Comparison of ENCODE assay signal across 9 cellular contexts in genomic region chr4:10095296-10095991, GRCh38. TPM values are rescaled to one million over a fixed set of nuclear protein-coding genes. Genes with fewer than 3 reads are reported as not detected.
A peak's percentile ranks its signal among the peaks of the same experiment; 100 is the strongest.
DNase-seq lines count a peak whose midpoint lies in the region.
"Had no signal": no experiment of that assay in that cellular context is flagged by ENCODE, and none has a peak within 500 bp of the region (broad histone marks: within the 10 kb centered on the region; RNA-seq: fewer than 3 reads in every experiment).

No MANE protein-coding gene starts in this region.

- peaks cover 91% of the 10 kb centered on the region for H3K4me1 Mint-ChIP-seq in activated CD4-positive, alpha-beta T cell treated with anti-CD3 and anti-CD28 coated beads, Interleukin-2, amount 10 ng/mL, durations not matched to agents 7 days and 5 days
- peaks cover 93% of the 10 kb centered on the region for H3K4me1 Mint-ChIP-seq in activated CD4-positive, alpha-beta memory T cell treated with anti-CD3 and anti-CD28 coated beads, Interleukin-2, amount 10 ng/mL, durations not matched to agents 7 days and 5 days
- H3K4me1 Mint-ChIP-seq in immature natural killer cell, result peaks cover 97 to 98% of the 10 kb centered on the region in 2 donors

- H3K9me3 Mint-ChIP-seq in activated CD4-positive, alpha-beta T cell treated with anti-CD3 and anti-CD28 coated beads, Interleukin-2, amount 10 ng/mL, durations not matched to agents 7 days and 5 days, result no peaks in the 10 kb centered on the region
- H3K9me3 Mint-ChIP-seq in activated CD4-positive, alpha-beta memory T cell treated with anti-CD3 and anti-CD28 coated beads, Interleukin-2, amount 10 ng/mL, durations not matched to agents 7 days and 5 days, result no peaks in the 10 kb centered on the region
- H3K9me3 Mint-ChIP-seq in immature natural killer cell, result no peaks in the 10 kb centered on the region
- H3K9me3 Mint-ChIP-seq: activated naive CD4-positive, alpha-beta T cell treated with anti-CD3 and anti-CD28 coated beads, Interleukin-2, amount 50 U/mL, for 72 hours had no signal

- peaks cover 85% of the 10 kb centered on the region for H3K36me3 Mint-ChIP-seq in activated CD4-positive, alpha-beta T cell treated with anti-CD3 and anti-CD28 coated beads, Interleukin-2, amount 10 ng/mL, durations not matched to agents 7 days and 5 days (ENCODE audit: low read depth)
- peaks cover 93% of the 10 kb centered on the region for H3K36me3 Mint-ChIP-seq in activated CD4-positive, alpha-beta memory T cell treated with anti-CD3 and anti-CD28 coated beads, Interleukin-2, amount 10 ng/mL, durations not matched to agents 7 days and 5 days (ENCODE audit: low read depth)
- peaks cover 13 to 44% (median 15%) of the 10 kb centered on the region in 3 donors for H3K36me3 Mint-ChIP-seq in immature natural killer cell

- POLR2A ChIA-PET in activated CD4-positive, alpha-beta T cell treated with anti-CD3 and anti-CD28 coated beads, Interleukin-2, amount 10 ng/mL, durations not matched to agents 7 days and 5 days (lab: Charles Lee), result interaction anchor here (0.9 to 1.5 kb wide), 2 partner anchors 13 to 22 kb away, joined by 4 to 11 read pairs; partner anchors contain the start of gene WDR1
- POLR2A ChIA-PET in activated CD4-positive, alpha-beta memory T cell treated with anti-CD3 and anti-CD28 coated beads, Interleukin-2, amount 10 ng/mL, durations not matched to agents 7 days and 5 days (lab: Charles Lee), result interaction anchor here (0.7 to 23.4 kb wide), 9 partner anchors 8 to 270 kb away, joined by 3 to 503 read pairs (median 4); partner anchors contain the start of gene WDR1

- peak overlapping the region; percentile 93 for H3K27ac Mint-ChIP-seq in activated CD4-positive, alpha-beta T cell treated with anti-CD3 and anti-CD28 coated beads, Interleukin-2, amount 10 ng/mL, durations not matched to agents 7 days and 5 days
- H3K27ac Mint-ChIP-seq in activated CD4-positive, alpha-beta memory T cell treated with anti-CD3 and anti-CD28 coated beads, Interleukin-2, amount 10 ng/mL, durations not matched to agents 7 days and 5 days, result peak overlapping the region; percentile 95
- H3K27ac Mint-ChIP-seq in immature natural killer cell, result peak overlapping the region; percentile 93 to 98 (median 97)

- DNase-seq in activated CD4-positive, alpha-beta T cell treated with anti-CD3 and anti-CD28 coated beads, Interleukin-2, amount 10 ng/mL, durations not matched to agents 7 days and 5 days, result no peak
- no peak for DNase-seq in activated CD4-positive, alpha-beta T cell treated with anti-CD3 and anti-CD28 coated beads, Interleukin-2, amount 50 U/mL, for 48 hours
- DNase-seq in activated CD4-positive, alpha-beta memory T cell treated with anti-CD3 and anti-CD28 coated beads, Interleukin-2, amount 10 ng/mL, durations not matched to agents 7 days and 5 days, result peak; percentile 50
- DNase-seq in immature natural killer cell, result peak; percentile 59 to 60 (median 60)
- DNase-seq in NCI-H146 treated with DMSO at 0.1 percent for 48 hours (lab: John Stamatoyannopoulos, UW; ENCODE audit: unreplicated experiment), result no peak
- DNase-seq in GM19240 (ENCODE audit: insufficient read length, low spot score), result no peak
- DNase-seq in OCI-M1 (lab: John Stamatoyannopoulos, UW), result no peak

- H3K27me3 Mint-ChIP-seq in activated CD4-positive, alpha-beta T cell treated with anti-CD3 and anti-CD28 coated beads, Interleukin-2, amount 10 ng/mL, durations not matched to agents 7 days and 5 days, result no peaks in the 10 kb centered on the region
- H3K27me3 Mint-ChIP-seq in activated CD4-positive, alpha-beta memory T cell treated with anti-CD3 and anti-CD28 coated beads, Interleukin-2, amount 10 ng/mL, durations not matched to agents 7 days and 5 days, result no peaks in the 10 kb centered on the region
- peaks cover 5 to 30% (median 14%) of the 10 kb centered on the region in 3 donors for H3K27me3 Mint-ChIP-seq in immature natural killer cell (ENCODE audit: low read depth in 3 of 3)

- peak overlapping the region; percentile 62 for H3K27ac ChIP-seq in temporal lobe (ENCODE audit: low read depth, low read length)

- no peak overlapping the region for H3K4me3 Mint-ChIP-seq in activated CD4-positive, alpha-beta T cell treated with anti-CD3 and anti-CD28 coated beads, Interleukin-2, amount 10 ng/mL, durations not matched to agents 7 days and 5 days
- peak overlapping the region; percentile 9 for H3K4me3 Mint-ChIP-seq in activated CD4-positive, alpha-beta memory T cell treated with anti-CD3 and anti-CD28 coated beads, Interleukin-2, amount 10 ng/mL, durations not matched to agents 7 days and 5 days
- peak overlapping the region; percentile 69 to 83 (median 73) for H3K4me3 Mint-ChIP-seq in immature natural killer cell

- CTCF ChIA-PET in activated CD4-positive, alpha-beta T cell treated with anti-CD3 and anti-CD28 coated beads, Interleukin-2, amount 10 ng/mL, durations not matched to agents 7 days and 5 days (lab: Charles Lee), result interaction anchor here (0.6 to 2.5 kb wide), 9 partner anchors 8 to 165 kb away, joined by 3 to 7 read pairs (median 4); no protein-coding TSS in a partner anchor
- CTCF ChIA-PET in activated CD4-positive, alpha-beta memory T cell treated with anti-CD3 and anti-CD28 coated beads, Interleukin-2, amount 10 ng/mL, durations not matched to agents 7 days and 5 days (lab: Charles Lee), result interaction anchor here (0.6 to 4.0 kb wide), 8 partner anchors 11 to 1370 kb away, joined by 3 to 26 read pairs (median 4); partner anchors contain the start of gene WDR1

RNA-seq across cellular contexts. Expression of gene WDR1, which starts 21.2 kb away (rescaled TPM):
- 100 to 1,000 TPM; 452 to 454 TPM for total RNA-seq in activated CD4-positive, alpha-beta T cell treated with anti-CD3 and anti-CD28 coated beads, Interleukin-2, amount 10 ng/mL, durations not matched to agents 7 days and 5 days
- 100 to 1,000 TPM; 463 to 465 TPM for total RNA-seq in activated CD4-positive, alpha-beta memory T cell treated with anti-CD3 and anti-CD28 coated beads, Interleukin-2, amount 10 ng/mL, durations not matched to agents 7 days and 5 days
- polyA plus RNA-seq in immature natural killer cell, result 100 to 1,000 TPM; 339 to 509 (median 401) TPM
- 59.7 TPM for total RNA-seq in temporal lobe

Comparison
In these comparisons a context has a peak if more than half of its experiments do, and no peak if none do; other contexts are left out.
1. DNase-seq: peak in activated CD4-positive, alpha-beta memory T cell treated with anti-CD3 and anti-CD28 coated beads, Interleukin-2, amount 10 ng/mL, durations not matched to agents 7 days and 5 days (single experiment) and immature natural killer cell (3 of 3); none in activated CD4-positive, alpha-beta T cell treated with anti-CD3 and anti-CD28 coated beads, Interleukin-2, amount 10 ng/mL, durations not matched to agents 7 days and 5 days (single experiment), activated CD4-positive, alpha-beta T cell treated with anti-CD3 and anti-CD28 coated beads, Interleukin-2, amount 50 U/mL, for 48 hours (0 of 2), NCI-H146 treated with DMSO at 0.1 percent for 48 hours (single experiment), GM19240 (single experiment) and OCI-M1 (single experiment).
2. Peak in every context shown above with its lines, with median percentiles within 50 percentile points of each other: H3K27ac Mint-ChIP-seq.